ENCODE assay signal across 38 cellular contexts in the genomic region with DNA sequence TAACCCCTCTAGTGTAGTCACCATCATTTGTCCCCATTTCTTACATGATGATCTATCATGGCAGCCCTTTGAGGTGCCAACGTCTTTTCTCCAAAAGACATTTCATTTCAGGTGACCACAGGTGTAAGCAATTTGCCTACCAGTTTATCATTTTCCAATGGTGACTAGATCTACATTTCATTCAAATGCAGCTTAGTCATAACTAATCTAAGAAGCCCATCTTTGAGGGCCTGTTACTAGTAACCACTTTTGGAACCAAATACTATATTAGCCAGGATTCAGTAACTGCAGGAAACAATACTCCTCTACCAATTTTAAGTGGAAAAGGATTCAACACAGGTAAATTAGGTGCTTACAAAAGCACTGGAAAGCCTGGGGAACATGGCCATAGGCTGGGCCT. TPM values are rescaled to one million over a fixed set of nuclear protein-coding genes. Genes with fewer than 3 reads are reported as not detected.
"Had no signal": no experiment of that assay in that cellular context is flagged by ENCODE, and none has a peak within 500 bp of the region (broad histone marks: within the 10 kb centered on the region; RNA-seq: fewer than 3 reads in every experiment).

No MANE protein-coding gene starts in this region.

- H3K4me3 ChIP-seq: MG63 had no signal

- H3K27me3 ChIP-seq: MG63 had no signal

- H3K9me3 ChIP-seq: MG63 had no signal

- DNase-seq: Kasumi-1, MG63, MM.1S, MV-4-11, NCI-H1048, NCI-H1092, NCI-H1092 treated with DMSO at 0.1 percent for 48 hours, NCI-H1105, NCI-H1105 treated with DMSO at 0.1 percent for 48 hours, NCI-H1417, NCI-H1417 treated with DMSO at 0.1 percent for 48 hours, NCI-H1436, NCI-H1436 treated with DMSO at 0.1 percent for 48 hours, NCI-H146, NCI-H1694, NCI-H1694 treated with DMSO at 0.1 percent for 48 hours, NCI-H187, NCI-H187 treated with DMSO at 0.1 percent for 48 hours, NCI-H1930, NCI-H2029, NCI-H2081, NCI-H2081 treated with DMSO at 0.1 percent for 48 hours, NCI-H2107, NCI-H2171, NCI-H2171 treated with DMSO at 0.1 percent for 48 hours, NCI-H2227 treated with DMSO at 0.1 percent for 48 hours, NCI-H226, NCI-H345, NCI-H446, NCI-H446 treated with DMSO at 0.1 percent for 48 hours, NCI-H510A, NCI-H510A treated with DMSO at 0.1 percent for 48 hours, NCI-H524, NCI-H524 treated with DMSO at 0.1 percent for 48 hours, NCI-H526 had no signal

RNA-seq across cellular contexts. Expression of gene HPCA, which starts 45.5 kb away (rescaled TPM):
- total RNA-seq: LHCN-M2, MCF 10A, NCI-H460 had no signal
